In the genomic region with DNA sequence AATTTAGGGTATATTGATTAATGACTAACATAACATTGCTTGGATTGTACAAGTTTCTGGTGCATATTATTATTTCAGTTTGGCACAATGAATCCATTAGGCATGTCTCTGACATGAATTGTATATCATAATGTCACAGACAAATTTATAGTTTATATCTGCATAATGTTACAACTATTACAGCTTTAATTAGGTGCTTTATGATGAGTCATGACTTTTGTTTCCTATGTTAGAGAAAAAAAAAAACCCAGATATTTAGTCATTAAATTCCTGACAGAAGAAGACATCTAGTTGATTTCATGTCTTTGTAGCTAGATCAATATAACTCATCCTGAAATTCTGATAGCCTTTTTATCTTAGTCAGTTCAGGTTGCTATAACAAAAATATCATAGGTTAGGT, we compare ENCODE assay signal across 30 cellular contexts.
"Had no signal": no experiment of that assay in that cellular context is flagged by ENCODE, and none has a peak within 500 bp of the region (broad histone marks: within the 10 kb centered on the region; RNA-seq: fewer than 3 reads in every experiment).

No MANE protein-coding gene starts in this region.

- H3K4me1 ChIP-seq: left lung, lower lobe of right lung, pancreas, prostate gland, spleen, suprapubic skin, tibial artery, uterus had no signal

- ATAC-seq: left colon; left lung; lower lobe of right lung; naive thymus-derived CD8-positive, alpha-beta T cell; pancreas; right cardiac atrium; stimulated activated effector memory CD8-positive, alpha-beta T cell treated with anti-CD3 and anti-CD28 coated beads, Interleukin-12 subunit alpha, Interleukin-12 subunit beta, amount 100 ng/mL, for 72 hours had no signal

- H3K4me1 Mint-ChIP-seq: immature natural killer cell; naive thymus-derived CD8-positive, alpha-beta T cell; nephron; neural crest cell; stimulated activated effector memory CD8-positive, alpha-beta T cell treated with anti-CD3 and anti-CD28 coated beads, Interleukin-12 subunit alpha, Interleukin-12 subunit beta, amount 100 ng/mL, for 72 hours had no signal

- H3K27me3 Mint-ChIP-seq: naive thymus-derived CD8-positive, alpha-beta T cell; stimulated activated naive CD8-positive, alpha-beta T cell treated with anti-CD3 and anti-CD28 coated beads, Interleukin-15, Interleukin-2, amounts not matched to agents 100 ng/mL and 50 ng/mL, for 24 hours had no signal

- H3K27me3 ChIP-seq: left lung, pancreas, sigmoid colon, spleen, suprapubic skin, tibial artery, uterus had no signal

- H3K36me3 Mint-ChIP-seq: immature natural killer cell; stimulated activated effector memory CD8-positive, alpha-beta T cell treated with anti-CD3 and anti-CD28 coated beads, Interleukin-12 subunit alpha, Interleukin-12 subunit beta, amount 100 ng/mL, for 72 hours had no signal

- H3K27ac ChIP-seq: left lung, lower lobe of right lung, pancreas, prostate gland, sigmoid colon, spleen, suprapubic skin, thoracic aorta, tibial artery, uterus had no signal

- H3K27ac Mint-ChIP-seq: immature natural killer cell; naive thymus-derived CD8-positive, alpha-beta T cell; nephron; stimulated activated effector memory CD8-positive, alpha-beta T cell treated with anti-CD3 and anti-CD28 coated beads, Interleukin-12 subunit alpha, Interleukin-12 subunit beta, amount 100 ng/mL, for 72 hours; stimulated activated naive CD8-positive, alpha-beta T cell treated with anti-CD3 and anti-CD28 coated beads, Interleukin-15, Interleukin-2, amounts not matched to agents 100 ng/mL and 50 ng/mL, for 24 hours had no signal

- DNase-seq: hypothalamus; immature natural killer cell; kidney; left colon; left lung; lower lobe of right lung; mammary epithelial cell; mesenchymal stem cell; naive thymus-derived CD8-positive, alpha-beta T cell; nucleus accumbens; pancreas; posterior cingulate gyrus; retina; right cardiac atrium; sigmoid colon; small intestine; spleen; stimulated activated CD4-positive, alpha-beta T cell treated with anti-CD3 and anti-CD28 coated beads, Interleukin-4, amount 100 ng/mL, for 24 hours; stimulated activated naive CD4-positive, alpha-beta T cell; tibial artery; trophoblast cell; uterus had no signal

- H3K4me3 Mint-ChIP-seq: immature natural killer cell; naive thymus-derived CD8-positive, alpha-beta T cell; nephron; neural crest cell; stimulated activated effector memory CD8-positive, alpha-beta T cell treated with anti-CD3 and anti-CD28 coated beads, Interleukin-12 subunit alpha, Interleukin-12 subunit beta, amount 100 ng/mL, for 72 hours; stimulated activated naive CD8-positive, alpha-beta T cell treated with anti-CD3 and anti-CD28 coated beads, Interleukin-15, Interleukin-2, amounts not matched to agents 100 ng/mL and 50 ng/mL, for 24 hours had no signal

- H3K36me3 ChIP-seq: left lung, lower lobe of right lung, prostate gland, sigmoid colon, spleen, suprapubic skin, thoracic aorta, tibial artery, uterus had no signal

- H3K9me3 ChIP-seq: left lung, lower lobe of right lung, pancreas, prostate gland, sigmoid colon, suprapubic skin, thoracic aorta, tibial artery, uterus had no signal

- FAIRE-seq: islet of Langerhans, kidney, pancreas, small intestine had no signal

- H3K4me3 ChIP-seq: left lung, lower lobe of right lung, pancreas, prostate gland, sigmoid colon, spleen, suprapubic skin, thoracic aorta, tibial artery, uterus had no signal

- H3K9me3 Mint-ChIP-seq: nephron had no signal
